ENCODE assay signal across 17 cellular contexts in genomic region chr4:80253510-80253909, GRCh38. TPM values are rescaled to one million over a fixed set of nuclear protein-coding genes. Genes with fewer than 3 reads are reported as not detected.
"Had no signal": no experiment of that assay in that cellular context is flagged by ENCODE, and none has a peak within 500 bp of the region (broad histone marks: within the 10 kb centered on the region; RNA-seq: fewer than 3 reads in every experiment).

No MANE protein-coding gene starts in this region.

- H3K36me3 ChIP-seq: ovary, suprapubic skin, upper lobe of left lung had no signal

- H3K4me1 ChIP-seq: suprapubic skin, upper lobe of left lung had no signal

- H3K79me2 ChIP-seq: hepatocyte had no signal

- H3K4me2 ChIP-seq: hepatocyte had no signal

- H3K9me3 ChIP-seq: ovary, suprapubic skin, upper lobe of left lung had no signal

- H3K27ac ChIP-seq: epithelial cell of prostate, hepatocyte, ovary, suprapubic skin, upper lobe of left lung had no signal

- ATAC-seq: stimulated activated naive CD8-positive, alpha-beta T cell treated with anti-CD3 and anti-CD28 coated beads, Interleukin-15, Interleukin-2, amounts not matched to agents 100 U/mL and 50 U/mL, for 24 hours had no signal

- H2AFZ ChIP-seq: hepatocyte had no signal

- H3K4me3 ChIP-seq: hepatocyte, ovary, suprapubic skin, upper lobe of left lung had no signal

- DNase-seq: activated CD4-positive, alpha-beta memory T cell treated with anti-CD3 and anti-CD28 coated beads, Interleukin-2, amount 10 ng/mL, durations not matched to agents 7 days and 5 days; activated CD8-positive, alpha-beta memory T cell treated with anti-CD3 and anti-CD28 coated beads, Interleukin-2, amount 50 U/mL, for 4 hours; activated naive CD8-positive, alpha-beta T cell treated with anti-CD3 and anti-CD28 coated beads, Interleukin-2, amount 10 ng/mL, durations not matched to agents 7 days and 5 days; anterior cingulate cortex; effector CD4-positive, alpha-beta T cell; ovary; stimulated activated CD4-positive, alpha-beta T cell treated with anti-CD3 and anti-CD28 coated beads, Interleukin-4, amount 100 ng/mL, for 1 hour; stimulated activated CD8-positive, alpha-beta memory T cell treated with anti-CD3 and anti-CD28 coated beads, Interleukin-4, amount 100 ng/mL, for 48 hours; stimulated activated naive CD8-positive, alpha-beta T cell treated with anti-CD3 and anti-CD28 coated beads, Interleukin-15, Interleukin-2, amounts not matched to agents 100 U/mL and 50 U/mL, for 24 hours; T-helper 2 cell; upper lobe of left lung had no signal

- H3K27me3 ChIP-seq: ovary had no signal

RNA-seq across cellular contexts. Expression of gene FGF5, which starts 13.0 kb away (rescaled TPM):
- total RNA-seq: activated CD4-positive, alpha-beta memory T cell treated with anti-CD3 and anti-CD28 coated beads, Interleukin-2, amount 10 ng/mL, durations not matched to agents 7 days and 5 days; activated naive CD8-positive, alpha-beta T cell treated with anti-CD3 and anti-CD28 coated beads, Interleukin-2, amount 10 ng/mL, durations not matched to agents 7 days and 5 days; hepatocyte; liver; mesenteric fat pad; neural crest cell; upper lobe of left lung had no signal
